In genomic region chr15:59847925-59848415, GRCh38 we compare ENCODE assay signal across 1 cellular context.
TF ChIP-seq lines count a peak whose summit lies in the region.

No MANE protein-coding gene starts in this region.

TF ChIP-seq in K562, 482 proteins besides CTCF, POLR2A, EP300 and RAD21 (continued from another document):
- TF ChIP-seq ZNF449 (CRISPR knock-in tag; IDR thresholded peaks at IDR 0.05) (no peak), TCF7 (IDR thresholded peaks at IDR 0.05; ENCODE audit: borderline replicate concordance) (no peak), ZNF232 (CRISPR knock-in tag; IDR thresholded peaks at IDR 0.05) (no peak), NR2C1 (IDR thresholded peaks at IDR 0.05) (no peak), NR2C1 (tag; IDR thresholded peaks at IDR 0.05) (no peak), FOXJ3 (CRISPR knock-in tag; IDR thresholded peaks at IDR 0.05) (no peak), POLR3A (IDR thresholded peaks at IDR 0.05; ENCODE audit: borderline replicate concordance, extremely low read depth, insufficient read depth, insufficient read length) (no peak), SNRNP70 (optimal IDR thresholded peaks at IDR 0.05; ENCODE audit: low read depth, low read length) (no peak), ZNF316 (IDR thresholded peaks at IDR 0.05) (peak; percentile 85), TAF9B (IDR thresholded peaks at IDR 0.05; ENCODE audit: partially characterized antibody) (no peak), MCM7 (IDR thresholded peaks at IDR 0.05) (no peak), SMAD1 (IDR thresholded peaks at IDR 0.05; ENCODE audit: low read depth, low read length, partially characterized antibody) (no peak), MAFK (IDR thresholded peaks at IDR 0.05; ENCODE audit: low read length) (peak; percentile 90), POLR2AphosphoS5 (IDR thresholded peaks at IDR 0.05; ENCODE audit: control insufficient read depth, insufficient read depth, low read depth, low read length) (no peak), ZNF347 (CRISPR knock-in tag; IDR thresholded peaks at IDR 0.05; ENCODE audit: low read depth) (no peak), ZNF143 (CRISPR knock-in tag; IDR thresholded peaks at IDR 0.05) (no peak), IRF2 (CRISPR knock-in tag; IDR thresholded peaks at IDR 0.05) (no peak), ZNF175 (CRISPR knock-in tag; IDR thresholded peaks at IDR 0.05; ENCODE audit: low read depth) (no peak), C11orf30 (IDR thresholded peaks at IDR 0.05; ENCODE audit: low read depth) (peak; percentile 65), MAFG (tag; conservative IDR thresholded peaks at IDR 0.05) (peak; percentile 81), KHSRP (IDR thresholded peaks at IDR 0.05) (no peak), MAFF (IDR thresholded peaks at IDR 0.05; ENCODE audit: low read length) (peak; percentile 88), BRD4 (IDR thresholded peaks at IDR 0.05) (no peak), ESRRA (IDR thresholded peaks at IDR 0.05; ENCODE audit: borderline replicate concordance, low read depth) (no peak), XRCC5 (IDR thresholded peaks at IDR 0.05; ENCODE audit: low read depth, low read length) (no peak), POLR2B (IDR thresholded peaks at IDR 0.05; ENCODE audit: low read depth, partially characterized antibody) (no peak)
- TF ChIP-seq, protein P1, sequence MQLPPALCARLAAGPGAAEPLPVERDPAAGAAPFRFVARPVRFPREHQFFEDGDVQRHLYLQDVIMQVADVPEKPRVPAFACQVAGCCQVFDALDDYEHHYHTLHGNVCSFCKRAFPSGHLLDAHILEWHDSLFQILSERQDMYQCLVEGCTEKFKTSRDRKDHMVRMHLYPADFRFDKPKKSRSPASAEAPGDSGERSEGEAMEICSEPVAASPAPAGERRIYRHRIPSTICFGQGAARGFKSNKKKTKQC (CRISPR knock-in tag; IDR thresholded peaks at IDR 0.05) = no peak
- TF ChIP-seq, protein P2, sequence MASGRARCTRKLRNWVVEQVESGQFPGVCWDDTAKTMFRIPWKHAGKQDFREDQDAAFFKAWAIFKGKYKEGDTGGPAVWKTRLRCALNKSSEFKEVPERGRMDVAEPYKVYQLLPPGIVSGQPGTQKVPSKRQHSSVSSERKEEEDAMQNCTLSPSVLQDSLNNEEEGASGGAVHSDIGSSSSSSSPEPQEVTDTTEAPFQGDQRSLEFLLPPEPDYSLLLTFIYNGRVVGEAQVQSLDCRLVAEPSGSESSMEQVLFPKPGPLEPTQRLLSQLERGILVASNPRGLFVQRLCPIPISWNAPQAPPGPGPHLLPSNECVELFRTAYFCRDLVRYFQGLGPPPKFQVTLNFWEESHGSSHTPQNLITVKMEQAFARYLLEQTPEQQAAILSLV (tag; IDR thresholded peaks at IDR 0.05) = no peak
- TF ChIP-seq, protein P3, sequence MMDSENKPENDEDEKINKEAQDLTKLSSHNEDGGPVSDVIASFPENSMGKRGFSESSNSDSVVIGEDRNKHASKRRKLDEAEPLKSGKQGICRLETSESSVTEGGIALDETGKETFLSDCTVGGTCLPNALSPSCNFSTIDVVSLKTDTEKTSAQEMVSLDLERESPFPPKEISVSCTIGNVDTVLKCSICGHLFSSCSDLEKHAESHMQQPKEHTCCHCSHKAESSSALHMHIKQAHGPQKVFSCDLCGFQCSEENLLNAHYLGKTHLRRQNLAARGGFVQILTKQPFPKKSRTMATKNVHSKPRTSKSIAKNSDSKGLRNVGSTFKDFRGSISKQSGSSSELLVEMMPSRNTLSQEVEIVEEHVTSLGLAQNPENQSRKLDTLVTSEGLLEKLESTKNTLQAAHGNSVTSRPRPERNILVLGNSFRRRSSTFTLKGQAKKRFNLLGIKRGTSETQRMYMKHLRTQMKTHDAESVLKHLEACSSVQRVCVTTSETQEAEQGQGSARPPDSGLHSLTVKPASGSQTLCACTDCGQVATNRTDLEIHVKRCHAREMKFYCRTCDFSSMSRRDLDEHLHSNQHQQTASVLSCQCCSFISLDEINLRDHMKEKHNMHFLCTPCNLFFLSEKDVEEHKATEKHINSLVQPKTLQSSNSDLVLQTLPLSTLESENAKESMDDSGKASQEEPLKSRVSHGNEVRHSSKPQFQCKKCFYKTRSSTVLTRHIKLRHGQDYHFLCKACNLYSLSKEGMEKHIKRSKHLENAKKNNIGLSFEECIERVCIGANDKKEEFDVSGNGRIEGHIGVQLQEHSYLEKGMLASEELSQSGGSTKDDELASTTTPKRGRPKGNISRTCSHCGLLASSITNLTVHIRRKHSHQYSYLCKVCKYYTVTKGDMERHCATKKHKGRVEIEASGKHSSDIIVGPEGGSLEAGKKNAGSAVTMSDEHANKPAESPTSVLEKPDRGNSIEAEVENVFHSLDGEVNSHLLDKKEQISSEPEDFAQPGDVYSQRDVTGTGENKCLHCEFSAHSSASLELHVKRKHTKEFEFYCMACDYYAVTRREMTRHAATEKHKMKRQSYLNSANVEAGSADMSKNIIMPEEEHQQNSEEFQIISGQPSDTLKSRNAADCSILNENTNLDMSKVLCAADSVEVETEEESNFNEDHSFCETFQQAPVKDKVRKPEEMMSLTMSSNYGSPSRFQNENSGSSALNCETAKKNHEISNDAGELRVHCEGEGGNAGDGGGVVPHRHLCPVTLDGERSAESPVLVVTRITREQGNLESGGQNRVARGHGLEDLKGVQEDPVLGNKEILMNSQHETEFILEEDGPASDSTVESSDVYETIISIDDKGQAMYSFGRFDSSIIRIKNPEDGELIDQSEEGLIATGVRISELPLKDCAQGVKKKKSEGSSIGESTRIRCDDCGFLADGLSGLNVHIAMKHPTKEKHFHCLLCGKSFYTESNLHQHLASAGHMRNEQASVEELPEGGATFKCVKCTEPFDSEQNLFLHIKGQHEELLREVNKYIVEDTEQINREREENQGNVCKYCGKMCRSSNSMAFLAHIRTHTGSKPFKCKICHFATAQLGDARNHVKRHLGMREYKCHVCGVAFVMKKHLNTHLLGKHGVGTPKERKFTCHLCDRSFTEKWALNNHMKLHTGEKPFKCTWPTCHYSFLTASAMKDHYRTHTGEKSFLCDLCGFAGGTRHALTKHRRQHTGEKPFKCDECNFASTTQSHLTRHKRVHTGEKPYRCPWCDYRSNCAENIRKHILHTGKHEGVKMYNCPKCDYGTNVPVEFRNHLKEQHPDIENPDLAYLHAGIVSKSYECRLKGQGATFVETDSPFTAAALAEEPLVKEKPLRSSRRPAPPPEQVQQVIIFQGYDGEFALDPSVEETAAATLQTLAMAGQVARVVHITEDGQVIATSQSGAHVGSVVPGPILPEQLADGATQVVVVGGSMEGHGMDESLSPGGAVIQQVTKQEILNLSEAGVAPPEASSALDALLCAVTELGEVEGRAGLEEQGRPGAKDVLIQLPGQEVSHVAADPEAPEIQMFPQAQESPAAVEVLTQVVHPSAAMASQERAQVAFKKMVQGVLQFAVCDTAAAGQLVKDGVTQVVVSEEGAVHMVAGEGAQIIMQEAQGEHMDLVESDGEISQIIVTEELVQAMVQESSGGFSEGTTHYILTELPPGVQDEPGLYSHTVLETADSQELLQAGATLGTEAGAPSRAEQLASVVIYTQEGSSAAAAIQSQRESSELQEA (IDR thresholded peaks at IDR 0.05; ENCODE audit: low read depth) = no peak
